1 cellular context compared by ENCODE assay signal in genomic region chr13:29171244-29171643, GRCh38.
TF ChIP-seq lines count a peak whose summit lies in the region.

No MANE protein-coding gene starts in this region.

TF ChIP-seq in HepG2, 621 proteins besides CTCF, POLR2A, EP300 and RAD21 (continued from another document):
- TF ChIP-seq KIAA2018 (CRISPR knock-in tag; IDR thresholded peaks at IDR 0.05; ENCODE audit: borderline replicate concordance), result no peak
- no peak for TF ChIP-seq ZBTB4 (CRISPR knock-in tag; IDR thresholded peaks at IDR 0.05; ENCODE audit: borderline replicate concordance)
- no peak for TF ChIP-seq TEAD3 (CRISPR knock-in tag; optimal IDR thresholded peaks at IDR 0.05; ENCODE audit: borderline replicate concordance)
- no peak for TF ChIP-seq TBX3 (IDR thresholded peaks at IDR 0.05; ENCODE audit: borderline replicate concordance)
- TF ChIP-seq ARNT (IDR thresholded peaks at IDR 0.05), result no peak
- TF ChIP-seq MAFF (IDR thresholded peaks at IDR 0.05; ENCODE audit: low read depth, low read length), result peak; percentile 82
- TF ChIP-seq KAT7 (CRISPR knock-in tag; IDR thresholded peaks at IDR 0.05; ENCODE audit: borderline replicate concordance), result no peak
- TF ChIP-seq ZNF224 (CRISPR knock-in tag; IDR thresholded peaks at IDR 0.05), result no peak
- TF ChIP-seq CBX1 (IDR thresholded peaks at IDR 0.05; ENCODE audit: low read depth), result no peak
- TF ChIP-seq SMARCE1 (IDR thresholded peaks at IDR 0.05; ENCODE audit: borderline replicate concordance), result no peak
